ENCODE assay signal across 1 cellular context in the genomic region with DNA sequence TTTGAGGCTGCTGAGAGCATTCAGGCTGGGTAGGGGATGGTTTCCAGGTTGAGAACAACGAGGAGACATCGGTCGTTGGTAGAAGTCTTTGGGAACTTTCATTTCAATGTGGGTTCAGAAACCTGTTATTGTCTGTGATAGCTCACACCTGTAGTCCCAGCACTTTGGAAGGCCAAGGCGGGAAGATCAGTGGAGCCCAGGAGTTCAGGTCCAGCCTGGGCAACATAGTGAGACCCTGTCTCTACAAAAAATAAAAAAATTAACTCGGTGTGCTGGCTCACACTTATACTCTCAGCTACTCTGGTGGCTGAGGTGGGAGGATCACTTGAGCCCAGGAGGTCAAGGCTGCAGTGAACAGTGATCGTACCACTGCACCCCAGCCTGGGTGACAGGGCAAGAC.
TF ChIP-seq lines count a peak whose summit lies in the region.

No MANE protein-coding gene starts in this region.

TF ChIP-seq in HCT116, 20 proteins besides CTCF, POLR2A, EP300 and RAD21 (continued from another document):
- TF ChIP-seq ZBTB33 (IDR thresholded peaks at IDR 0.05; ENCODE audit: extremely low read depth, insufficient replicate concordance, low read length), result no peak
- TF ChIP-seq CEBPB (IDR thresholded peaks at IDR 0.05; ENCODE audit: low read depth), result no peak
